In genomic region chr12:43786899-43787693, GRCh38 we compare ENCODE assay signal across 32 cellular contexts. TPM values are rescaled to one million over a fixed set of nuclear protein-coding genes. Genes with fewer than 3 reads are reported as not detected.
DNase-seq lines count a peak whose midpoint lies in the region; ATAC-seq, FAIRE-seq and TF ChIP-seq lines count a peak whose summit lies in the region.
"Had no signal": no experiment of that assay in that cellular context is flagged by ENCODE, and none has a peak within 500 bp of the region (broad histone marks: within the 10 kb centered on the region; RNA-seq: fewer than 3 reads in every experiment).

No MANE protein-coding gene starts in this region.

- no peak overlapping the region for H3K4me3 ChIP-seq in SK-N-SH (ENCODE audit: low read depth in 2 of 2, low read length in 1 of 2)
- no peak overlapping the region for H3K4me3 ChIP-seq in K562
- H3K4me3 ChIP-seq: ascending aorta, heart left ventricle, right lobe of liver, tibial artery, vagina had no signal

- TF ChIP-seq RAD21 in SK-N-SH (IDR thresholded peaks at IDR 0.05; ENCODE audit: low read length), result no peak
- TF ChIP-seq RAD21 in K562 (CRISPR knock-in tag; conservative IDR thresholded peaks at IDR 0.05 in 1 of 2, IDR thresholded peaks at IDR 0.05 in 1 of 2), result no peak

- H3K27me3 Mint-ChIP-seq in Calu3 (ENCODE audit: unreplicated experiment), result no peaks in the 10 kb centered on the region
- H3K27me3 Mint-ChIP-seq: IgD-negative memory B cell had no signal

- TF ChIP-seq EP300 in SK-N-SH (IDR thresholded peaks at IDR 0.05; ENCODE audit: borderline replicate concordance in 1 of 2, low read depth in 1 of 2, low read length in 1 of 2), result no peak
- TF ChIP-seq EP300 in K562 (IDR thresholded peaks at IDR 0.05; ENCODE audit: low read length), result no peak

- in situ Hi-C loops in K562 (cut with MboI), result no loop called here

- H3K4me1 Mint-ChIP-seq in Calu3 (ENCODE audit: low read depth, unreplicated experiment), result no peaks in the 10 kb centered on the region

- TF ChIP-seq POLR2A in K562 (conservative IDR thresholded peaks at IDR 0.05), result no peak

- CTCF ChIA-PET in SK-N-SH (lab: Yijun Ruan, JAX) (interaction anchor here (1.1 to 2.0 kb wide), 2 partner anchors 9 to 96 kb away, joined by 4 to 10 read pairs; no protein-coding TSS in a partner anchor), K562 (lab: Yijun Ruan, JAX; ENCODE audit: low intra/inter-chr PET ratio) (no interaction called here), Calu3 (lab: Charles Lee) (no interaction called here)

- H2AFZ ChIP-seq in SK-N-SH (ENCODE audit: low read depth) (no peak overlapping the region), K562 (ENCODE audit: low read depth, low read length) (no peak overlapping the region)

- no peaks in the 10 kb centered on the region for H3K9me2 ChIP-seq in SK-N-SH

- H3K4me1 ChIP-seq in SK-N-SH (ENCODE audit: control insufficient read depth in 1 of 2, insufficient read depth in 2 of 2, low read depth in 1 of 2, low read length in 1 of 2), result no peaks in the 10 kb centered on the region; a peak in 1 of 4 replicates
- H3K4me1 ChIP-seq in K562 (replicated peaks in 1 of 2; ENCODE audit: control insufficient read depth in 2 of 2, insufficient read depth in 2 of 2, low read length in 2 of 2), result no peaks in the 10 kb centered on the region
- H3K4me1 ChIP-seq: ascending aorta, BE2C, right lobe of liver, tibial artery, vagina had no signal

- peaks cover 3% of the 10 kb centered on the region for H3F3A ChIP-seq in SK-N-SH (replicated peaks; ENCODE audit: insufficient read depth)

- POLR2A ChIA-PET in SK-N-SH (lab: Yijun Ruan, JAX), result no interaction called here
- POLR2A ChIA-PET in K562 (lab: Yijun Ruan, JAX), result interaction anchor here (1.7 kb wide), 1 partner anchor 18 kb away, joined by 4 read pairs; no protein-coding TSS in a partner anchor

- no peak for DNase-seq in SK-N-SH
- DNase-seq in M059J (ENCODE audit: low read depth), result peak; percentile 59
- DNase-seq in K562 (ENCODE audit: extremely low read depth in 1 of 4, low spot score in 3 of 4), result no peak
- peak; percentile 25 for DNase-seq in myocyte (ENCODE audit: low read depth)
- no peak for DNase-seq in GM19238 (ENCODE audit: insufficient read length, low spot score)
- DNase-seq in Calu3, result no peak
- DNase-seq: activated CD4-positive, alpha-beta T cell treated with anti-CD3 and anti-CD28 coated beads for 4 hours; BE2C; cortex of kidney; effector memory CD4-positive, alpha-beta T cell; foreskin melanocyte; heart left ventricle; kidney; MM.1S; NCI-H1105 treated with DMSO at 0.1 percent for 48 hours; NCI-H187 treated with DMSO at 0.1 percent for 48 hours; NCI-H2171; NCI-H524 treated with DMSO at 0.1 percent for 48 hours; posterior cingulate gyrus; right lobe of liver; SHP77 treated with DMSO at 0.1 percent for 48 hours; stimulated activated CD4-positive, alpha-beta T cell treated with anti-CD3 and anti-CD28 coated beads, Interleukin-4, amount 100 ng/mL, for 24 hours; SW 1271; T-helper 9 cell; tibial artery had no signal

- no peak for FAIRE-seq in K562 (lab: Jason Lieb, UNC)
- FAIRE-seq: GM12892, kidney had no signal

- TF ChIP-seq CTCF in SK-N-SH (IDR thresholded peaks at IDR 0.05) (no peak), K562 (IDR thresholded peaks at IDR 0.05 in 2 of 3, conservative IDR thresholded peaks at IDR 0.05 in 1 of 3; ENCODE audit: insufficient read depth in 2 of 3, low read depth in 1 of 3, low read length in 3 of 3) (no peak), Calu3 (IDR thresholded peaks at IDR 0.05; ENCODE audit: unreplicated experiment) (no peak)

- H3K79me2 ChIP-seq in SK-N-SH (ENCODE audit: insufficient read depth) (no peaks in the 10 kb centered on the region), K562 (ENCODE audit: control insufficient read depth, insufficient read depth, low read length) (no peaks in the 10 kb centered on the region)

- no peaks in the 10 kb centered on the region for H3K36me3 Mint-ChIP-seq in Calu3 (ENCODE audit: insufficient read depth, unreplicated experiment)

- no peaks in the 10 kb centered on the region for H3K9me3 Mint-ChIP-seq in Calu3 (ENCODE audit: low read depth, unreplicated experiment)

- ATAC-seq in SK-N-SH treated with all-trans-retinoic acid at 6 μM for 48 hours (no peak), K562 (no peak), GM19023 (IDR thresholded peaks at IDR 0.05; ENCODE audit: unreplicated experiment) (no peak)
- ATAC-seq: heart left ventricle, right lobe of liver had no signal

- no peaks in the 10 kb centered on the region for H3K27me3 ChIP-seq in SK-N-SH (ENCODE audit: insufficient read depth)
- H3K27me3 ChIP-seq in K562 (ENCODE audit: control insufficient read depth in 2 of 2, insufficient read depth in 2 of 2, low read length in 2 of 2), result no peaks in the 10 kb centered on the region
- H3K27me3 ChIP-seq: ascending aorta, BE2C, heart left ventricle, right lobe of liver, tibial artery, vagina had no signal

- no peak overlapping the region for H3K27ac ChIP-seq in SK-N-SH (ENCODE audit: low read depth in 2 of 2, low read length in 1 of 2)
- no peak overlapping the region for H3K27ac ChIP-seq in K562 (ENCODE audit: extremely low read depth, low read depth, low read length)
- H3K27ac ChIP-seq: ascending aorta, heart left ventricle, right lobe of liver, tibial artery, vagina, VCaP had no signal

- H3K4me3 Mint-ChIP-seq in Calu3 (ENCODE audit: low read depth, unreplicated experiment), result no peak overlapping the region
- H3K4me3 Mint-ChIP-seq: IgD-negative memory B cell had no signal

- H3K4me2 ChIP-seq in SK-N-SH (no peak overlapping the region), K562 (ENCODE audit: insufficient read depth, low read length) (no peak overlapping the region)

- intact Hi-C loops in K562 (cut with micrococcal nuclease) (no loop called here), Calu3 (cut with micrococcal nuclease; ENCODE audit: unreplicated experiment) (no loop called here)

- H3K36me3 ChIP-seq in SK-N-SH (replicated peaks in 1 of 2; ENCODE audit: control insufficient read depth in 1 of 2, insufficient read depth in 2 of 2, low read length in 1 of 2) (peaks cover 14 to 27% of the 10 kb centered on the region in 2 experiments), K562 (ENCODE audit: control insufficient read depth, insufficient read depth, low read length) (peaks cover 44% of the 10 kb centered on the region; the same call in 2 of the 3 replicates)
- H3K36me3 ChIP-seq: BE2C had no signal

- H3K9ac ChIP-seq in SK-N-SH (no peak overlapping the region), K562 (ENCODE audit: insufficient read depth in 1 of 2, low read depth in 2 of 2, low read length in 2 of 2) (no peak overlapping the region)

- H4K20me1 ChIP-seq in SK-N-SH (ENCODE audit: insufficient read depth) (no peaks in the 10 kb centered on the region), K562 (replicated peaks; ENCODE audit: control insufficient read depth, insufficient read depth, low read length) (no peaks in the 10 kb centered on the region)

- H3K9me3 ChIP-seq in SK-N-SH (no peaks in the 10 kb centered on the region), K562 (replicated peaks; ENCODE audit: control insufficient read depth, insufficient read depth, low read depth, low read length) (no peaks in the 10 kb centered on the region)
- H3K9me3 ChIP-seq: ascending aorta, BE2C, heart left ventricle, right lobe of liver, tibial artery, vagina had no signal

- no peak overlapping the region for H3K27ac Mint-ChIP-seq in Calu3 (ENCODE audit: unreplicated experiment)

- BruUV-seq in K562 (replicated peaks; lab: Mats Ljungman, UMichigan) (TSS peak; percentile 47), Calu3 (replicated peaks; lab: Mats Ljungman, UMichigan) (no TSS peak)

- H3K9me1 ChIP-seq in K562 (ENCODE audit: control insufficient read depth, insufficient read depth, low read length), result no peaks in the 10 kb centered on the region

RNA-seq across cellular contexts. Expression of gene TWF1, which starts 19.0 kb away (rescaled TPM):
- polyA plus RNA-seq in SK-N-SH (2012; rRNA removed), result 36.9 and 51.7 TPM in 2 replicates
- 73.4 and 85.7 TPM in 2 replicates for polyA plus RNA-seq in SK-N-SH (2012; cell fraction: cytosol; rRNA removed)
- polyA plus RNA-seq in SK-N-SH (2012; cell fraction: nucleus; rRNA removed), result 11.0 and 24.4 TPM in 2 replicates
- total RNA-seq in M059J (2014; rRNA removed; shearing (Covaris generic)), result 162 TPM in 2 replicates
- 8.5 and 39.9 TPM in 2 replicates for total RNA-seq in K562 (2011; cell fraction: chromatin; rRNA removed; ENCODE audit: low replicate concordance)
- 7.0 and 7.7 TPM in 2 replicates for total RNA-seq in K562 (2011; cell fraction: nucleolus; rRNA removed)
- 20.2 and 20.7 TPM in 2 replicates for total RNA-seq in K562 (2011; cell fraction: nucleoplasm; rRNA removed)
- 19.6 and 21.7 TPM in 2 replicates for total RNA-seq in K562 (2014; rRNA removed)
- 26.0 and 29.6 TPM in 2 replicates for total RNA-seq in K562 (2014; rRNA removed; fragmentation: Illumina TruSeq; extraction: Trizol)
- total RNA-seq in K562 (2015; rRNA removed; fragmentation: Illumina TruSeq; extraction: Trizol), result 26.8 and 29.4 TPM in 2 replicates
- 17.2 and 17.4 TPM in 2 replicates for total RNA-seq in K562 (2021)
- 18.1 and 23.7 TPM in 2 replicates for polyA plus RNA-seq in K562 (2011; rRNA removed)
- 3.7 and 7.8 TPM in 2 replicates for polyA plus RNA-seq in K562 (2011; cell fraction: cytosol; rRNA removed)
- 10.3 and 18.0 TPM in 2 replicates for polyA plus RNA-seq in K562 (2011; cell fraction: nucleus; rRNA removed)
- 14.3 and 15.7 TPM in 2 replicates for polyA plus RNA-seq in K562 (2012)
- polyA plus RNA-seq in K562 (2014; fragmentation: Illumina TruSeq; extraction: Trizol), result 17.8 and 23.4 TPM in 2 replicates
- 10 to 100 TPM; 10.3 to 14.1 TPM for polyA plus RNA-seq in K562 (2014; fragmentation: Nextera tagmentation; extraction: Ambion mirVana)
- polyA plus RNA-seq in K562 (2014; rRNA removed), result 20.7 and 29.1 TPM in 2 replicates
- 15.0 and 18.9 TPM in 2 replicates for polyA minus RNA-seq in K562 (2011; rRNA and poly(A)+ RNA removed)
- polyA minus RNA-seq in K562 (2011; cell fraction: cytosol; rRNA and poly(A)+ RNA removed), result 11.4 and 13.8 TPM in 2 replicates
- 25.6 and 50.9 TPM in 2 replicates for polyA minus RNA-seq in K562 (2011; cell fraction: nucleus; rRNA and poly(A)+ RNA removed)
- 53.3 and 55.5 TPM in 2 replicates for total RNA-seq in myocyte
- 21.4 TPM for polyA plus RNA-seq in myocyte (2012)
- total RNA-seq in Calu3 (2022), result 67.4 and 75.8 TPM in 2 replicates

RNA-seq across cellular contexts. Expression of gene IRAK4, which starts 28.3 kb away (rescaled TPM):
- polyA plus RNA-seq in SK-N-SH (2012; rRNA removed) (5.1 and 9.3 TPM in 2 replicates), K562 (2011; rRNA removed) (31.3 and 34.5 TPM in 2 replicates), K562 (2014; fragmentation: Illumina TruSeq; extraction: Trizol) (14.9 and 17.2 TPM in 2 replicates), K562 (2014; fragmentation: Nextera tagmentation; extraction: Ambion mirVana) (10 to 100 TPM; 10.8 to 12.8 TPM), K562 (2014; rRNA removed) (15.1 and 16.0 TPM in 2 replicates)
- 6.3 and 6.9 TPM in 2 replicates for polyA plus RNA-seq in SK-N-SH (2012; cell fraction: cytosol; rRNA removed)
- 10.1 and 20.7 TPM in 2 replicates for polyA plus RNA-seq in SK-N-SH (2012; cell fraction: nucleus; rRNA removed)
- 21.9 and 38.1 TPM in 2 replicates for total RNA-seq in M059J (2014; rRNA removed; shearing (Covaris generic))
- total RNA-seq in K562 (2011; cell fraction: chromatin; rRNA removed; ENCODE audit: low replicate concordance), result 20.8 and 50.5 TPM in 2 replicates
- total RNA-seq in K562 (2011; cell fraction: nucleolus; rRNA removed), result 9.3 and 12.6 TPM in 2 replicates
- 18.5 and 41.3 TPM in 2 replicates for total RNA-seq in K562 (2011; cell fraction: nucleoplasm; rRNA removed)
- total RNA-seq in K562 (2014; rRNA removed) (11.0 and 13.8 TPM in 2 replicates), K562 (2014; rRNA removed; fragmentation: Illumina TruSeq; extraction: Trizol) (22.3 and 22.7 TPM in 2 replicates), K562 (2015; rRNA removed; fragmentation: Illumina TruSeq; extraction: Trizol) (17.5 and 18.8 TPM in 2 replicates), K562 (2021) (14.5 and 14.7 TPM in 2 replicates), myocyte (12.6 and 21.1 TPM in 2 replicates), Calu3 (2022) (8.4 and 11.4 TPM in 2 replicates)
- polyA plus RNA-seq in K562 (2011; cell fraction: cytosol; rRNA removed), result 6.6 and 11.5 TPM in 2 replicates
- 18.1 and 24.4 TPM in 2 replicates for polyA plus RNA-seq in K562 (2011; cell fraction: nucleus; rRNA removed)
- polyA plus RNA-seq in K562 (2012), result 11.7 and 19.0 TPM in 2 replicates
- 32.6 and 34.5 TPM in 2 replicates for polyA minus RNA-seq in K562 (2011; rRNA and poly(A)+ RNA removed)
- polyA minus RNA-seq in K562 (2011; cell fraction: cytosol; rRNA and poly(A)+ RNA removed), result 9.9 and 11.9 TPM in 2 replicates
- polyA minus RNA-seq in K562 (2011; cell fraction: nucleus; rRNA and poly(A)+ RNA removed), result 14.4 and 22.3 TPM in 2 replicates
- 5.8 TPM for polyA plus RNA-seq in myocyte (2012)

RNA-seq across cellular contexts. Expression of gene PUS7L, which starts 28.5 kb away (rescaled TPM):
- 1.8 and 2.6 TPM in 2 replicates for polyA plus RNA-seq in SK-N-SH (2012; rRNA removed)
- polyA plus RNA-seq in SK-N-SH (2012; cell fraction: cytosol; rRNA removed), result 2.6 and 3.2 TPM in 2 replicates
- 1.6 and 4.1 TPM in 2 replicates for polyA plus RNA-seq in SK-N-SH (2012; cell fraction: nucleus; rRNA removed)
- total RNA-seq in M059J (2014; rRNA removed; shearing (Covaris generic)), result 10.4 and 10.7 TPM in 2 replicates
- 11.5 and 61.1 TPM in 2 replicates for total RNA-seq in K562 (2011; cell fraction: chromatin; rRNA removed; ENCODE audit: low replicate concordance)
- total RNA-seq in K562 (2011; cell fraction: nucleolus; rRNA removed), result 4.5 and 7.2 TPM in 2 replicates
- total RNA-seq in K562 (2011; cell fraction: nucleoplasm; rRNA removed), result 15.5 and 28.9 TPM in 2 replicates
- total RNA-seq in K562 (2014; rRNA removed), result 14.9 and 15.3 TPM in 2 replicates
- total RNA-seq in K562 (2014; rRNA removed; fragmentation: Illumina TruSeq; extraction: Trizol), result 53.3 and 64.3 TPM in 2 replicates
- total RNA-seq in K562 (2015; rRNA removed; fragmentation: Illumina TruSeq; extraction: Trizol), result 37.0 and 43.2 TPM in 2 replicates
- 25.2 and 29.0 TPM in 2 replicates for total RNA-seq in K562 (2021)
- 23.6 and 27.5 TPM in 2 replicates for polyA plus RNA-seq in K562 (2011; rRNA removed)
- polyA plus RNA-seq in K562 (2011; cell fraction: cytosol; rRNA removed), result 3.2 and 7.9 TPM in 2 replicates
- 14.0 and 21.1 TPM in 2 replicates for polyA plus RNA-seq in K562 (2011; cell fraction: nucleus; rRNA removed)
- 5.7 and 9.9 TPM in 2 replicates for polyA plus RNA-seq in K562 (2012)
- 15.5 and 19.3 TPM in 2 replicates for polyA plus RNA-seq in K562 (2014; fragmentation: Illumina TruSeq; extraction: Trizol)
- polyA plus RNA-seq in K562 (2014; fragmentation: Nextera tagmentation; extraction: Ambion mirVana), result 10 to 100 TPM; 11.4 to 46.0 TPM
- 10.8 and 12.7 TPM in 2 replicates for polyA plus RNA-seq in K562 (2014; rRNA removed)
- 76.5 and 84.5 TPM in 2 replicates for polyA minus RNA-seq in K562 (2011; rRNA and poly(A)+ RNA removed)
- 12.7 and 21.4 TPM in 2 replicates for polyA minus RNA-seq in K562 (2011; cell fraction: cytosol; rRNA and poly(A)+ RNA removed)
- polyA minus RNA-seq in K562 (2011; cell fraction: nucleus; rRNA and poly(A)+ RNA removed), result 15.5 and 28.7 TPM in 2 replicates
- 15.2 and 25.2 TPM in 2 replicates for total RNA-seq in myocyte
- polyA plus RNA-seq in myocyte (2012), result 2.7 TPM
- total RNA-seq in Calu3 (2022), result 10.2 and 15.5 TPM in 2 replicates

RNA-seq across cellular contexts. Expression of gene TMEM117, which starts 48.8 kb away (rescaled TPM):
- polyA plus RNA-seq in SK-N-SH (2012; rRNA removed) (0.81 and 1.0 TPM in 2 replicates), K562 (2011; rRNA removed) (0.77 and 0.88 TPM in 2 replicates), K562 (2014; fragmentation: Illumina TruSeq; extraction: Trizol) (0.94 and 0.98 TPM in 2 replicates), K562 (2014; fragmentation: Nextera tagmentation; extraction: Ambion mirVana) (under 1 TPM; 0.31 to 0.49 TPM), K562 (2014; rRNA removed) (1.1 and 2.7 TPM in 2 replicates)
- polyA plus RNA-seq in SK-N-SH (2012; cell fraction: cytosol; rRNA removed), result 1.8 and 2.0 TPM in 2 replicates
- 0.35 and 0.99 TPM in 2 replicates for polyA plus RNA-seq in SK-N-SH (2012; cell fraction: nucleus; rRNA removed)
- 5.3 and 6.6 TPM in 2 replicates for total RNA-seq in M059J (2014; rRNA removed; shearing (Covaris generic))
- total RNA-seq in K562 (2011; cell fraction: chromatin; rRNA removed; ENCODE audit: low replicate concordance), result 3.7 and 4.6 TPM in 2 replicates
- 1.3 and 3.8 TPM in 2 replicates for total RNA-seq in K562 (2011; cell fraction: nucleolus; rRNA removed)
- total RNA-seq in K562 (2011; cell fraction: nucleoplasm; rRNA removed), result 4.9 and 5.6 TPM in 2 replicates
- total RNA-seq in K562 (2014; rRNA removed) (1.4 TPM in 2 replicates), K562 (2014; rRNA removed; fragmentation: Illumina TruSeq; extraction: Trizol) (1.0 and 1.1 TPM in 2 replicates), K562 (2015; rRNA removed; fragmentation: Illumina TruSeq; extraction: Trizol) (1.2 and 1.7 TPM in 2 replicates), K562 (2021) (0.98 and 2.8 TPM in 2 replicates), myocyte (23.4 and 25.6 TPM in 2 replicates), Calu3 (2022) (1.1 TPM in 2 replicates)
- polyA plus RNA-seq in K562 (2011; cell fraction: cytosol; rRNA removed), result 0.51 and 1.0 TPM in 2 replicates
- 1.1 and 1.2 TPM in 2 replicates for polyA plus RNA-seq in K562 (2011; cell fraction: nucleus; rRNA removed)
- polyA plus RNA-seq in K562 (2012), result 0.60 and 1.4 TPM in 2 replicates
- 2.1 and 2.3 TPM in 2 replicates for polyA minus RNA-seq in K562 (2011; rRNA and poly(A)+ RNA removed)
- polyA minus RNA-seq in K562 (2011; cell fraction: cytosol; rRNA and poly(A)+ RNA removed), result 1.4 TPM in 1 of 2 replicates, not detected in the other
- polyA minus RNA-seq in K562 (2011; cell fraction: nucleus; rRNA and poly(A)+ RNA removed), result 4.2 TPM in 2 replicates
- 9.6 TPM for polyA plus RNA-seq in myocyte (2012)

Comparison
In these comparisons a context has a peak if more than half of its experiments do, and no peak if none do; other contexts are left out.
1. DNase-seq: peak in M059J (single experiment) and myocyte (single experiment); none in SK-N-SH (single experiment), K562 (0 of 4), GM19238 (single experiment) and Calu3 (single experiment).